Comparison of ENCODE assay signal across 11 cellular contexts in genomic region chr1:67645495-67646144, GRCh38. TPM values are rescaled to one million over a fixed set of nuclear protein-coding genes. Genes with fewer than 3 reads are reported as not detected.
A peak's percentile ranks its signal among the peaks of the same experiment; 100 is the strongest.
DNase-seq lines count a peak whose midpoint lies in the region; ATAC-seq and TF ChIP-seq lines count a peak whose summit lies in the region.
"Had no signal": no experiment of that assay in that cellular context is flagged by ENCODE, and none has a peak within 500 bp of the region (broad histone marks: within the 10 kb centered on the region; RNA-seq: fewer than 3 reads in every experiment).

No MANE protein-coding gene starts in this region.

- no peak overlapping the region for H3K27ac ChIP-seq in PC-3 (ENCODE audit: low read length)

- TF ChIP-seq CTCF in PC-3 (conservative IDR thresholded peaks at IDR 0.05; ENCODE audit: low read depth, low read length) (no peak), fibroblast of villous mesenchyme (IDR thresholded peaks at IDR 0.05; ENCODE audit: insufficient read depth, low read depth, low read length) (no peak)

- no peaks in the 10 kb centered on the region for H3K27me3 ChIP-seq in PC-3 (ENCODE audit: low read length)

- CTCF ChIA-PET in PC-3 (lab: Charles Lee), result no interaction called here

- no TSS peak for BruUV-seq in PC-3 (replicated peaks; lab: Mats Ljungman, UMichigan)

- H3K4me1 ChIP-seq in PC-3 (ENCODE audit: insufficient read depth, low read length), result peaks cover 23% of the 10 kb centered on the region

- H3K36me3 ChIP-seq in PC-3 (ENCODE audit: low read depth, low read length), result no peaks in the 10 kb centered on the region

- POLR2A ChIA-PET in PC-3 (lab: Charles Lee; ENCODE audit: unreplicated experiment), result no interaction called here

- no peak overlapping the region for H3K9ac ChIP-seq in PC-3 (ENCODE audit: low read length)

- no peak overlapping the region for H3K4me3 ChIP-seq in PC-3 (ENCODE audit: low read length)
- H3K4me3 ChIP-seq in fibroblast of villous mesenchyme (ENCODE audit: low read depth, low read length), result no peak overlapping the region

- no peaks in the 10 kb centered on the region for H3F3A ChIP-seq in PC-3 (ENCODE audit: low read length, unreplicated experiment)

- H4K20me1 ChIP-seq in PC-3 (ENCODE audit: low read length), result no peaks in the 10 kb centered on the region

- H3K79me2 ChIP-seq in PC-3 (ENCODE audit: low read length), result no peaks in the 10 kb centered on the region

- no peaks in the 10 kb centered on the region for H3K9me2 ChIP-seq in PC-3 (replicated peaks; ENCODE audit: low read length)

- intact Hi-C loops in PC-3 (cut with micrococcal nuclease) (no loop called here), posterior vena cava (cut with DNase I) (no loop called here)

- no peaks in the 10 kb centered on the region for H3K9me3 ChIP-seq in PC-3 (ENCODE audit: low read length)

- no peak overlapping the region for H3K4me2 ChIP-seq in PC-3 (ENCODE audit: low read length)

- H2AFZ ChIP-seq in PC-3 (ENCODE audit: low read length), result no peak overlapping the region

- ATAC-seq in PC-3, result no peak
- no peak for ATAC-seq in GM18907 (IDR thresholded peaks at IDR 0.05; ENCODE audit: unreplicated experiment)
- ATAC-seq in HG03139 (IDR thresholded peaks at IDR 0.05; ENCODE audit: unreplicated experiment), result no peak
- no peak for ATAC-seq in GM19035 (IDR thresholded peaks at IDR 0.05; ENCODE audit: unreplicated experiment)
- ATAC-seq: activated naive CD4-positive, alpha-beta T cell treated with anti-CD3 and anti-CD28 coated beads, Interleukin-2, amount 50 U/mL, for 72 hours; natural killer cell treated with Interleukin-12 subunit alpha and Interleukin-12 subunit beta and Interleukin-15 and Interleukin-18, amount 100 ng/mL, for 72 hours had no signal

- peak; percentile 76 for DNase-seq in ELF-1 (ENCODE audit: low read depth, low spot score)
- peak; percentile 37 for DNase-seq in PC-3
- peak; percentile 51 for DNase-seq in fibroblast of villous mesenchyme (ENCODE audit: low read depth)
- peak; percentile 91 for DNase-seq in posterior vena cava (ENCODE audit: low spot score)
- DNase-seq in ureter (ENCODE audit: low spot score), result no peak
- DNase-seq: activated CD4-positive, CD25-positive, alpha-beta regulatory T cell treated with anti-CD3 and anti-CD28 coated beads, Interleukin-2, amount 50 U/mL, for 72 hours had no signal

RNA-seq across cellular contexts. Expression of gene GADD45A, which starts 39.4 kb away (rescaled TPM):
- total RNA-seq in PC-3 (2014; rRNA removed) (129 and 153 TPM in 2 replicates), fibroblast of villous mesenchyme (54.8 and 60.2 TPM in 2 replicates), posterior vena cava (10 to 100 TPM; 32.4 to 40.4 TPM), ureter (50.8 TPM)
